19 cellular contexts compared by ENCODE assay signal in the genomic region with DNA sequence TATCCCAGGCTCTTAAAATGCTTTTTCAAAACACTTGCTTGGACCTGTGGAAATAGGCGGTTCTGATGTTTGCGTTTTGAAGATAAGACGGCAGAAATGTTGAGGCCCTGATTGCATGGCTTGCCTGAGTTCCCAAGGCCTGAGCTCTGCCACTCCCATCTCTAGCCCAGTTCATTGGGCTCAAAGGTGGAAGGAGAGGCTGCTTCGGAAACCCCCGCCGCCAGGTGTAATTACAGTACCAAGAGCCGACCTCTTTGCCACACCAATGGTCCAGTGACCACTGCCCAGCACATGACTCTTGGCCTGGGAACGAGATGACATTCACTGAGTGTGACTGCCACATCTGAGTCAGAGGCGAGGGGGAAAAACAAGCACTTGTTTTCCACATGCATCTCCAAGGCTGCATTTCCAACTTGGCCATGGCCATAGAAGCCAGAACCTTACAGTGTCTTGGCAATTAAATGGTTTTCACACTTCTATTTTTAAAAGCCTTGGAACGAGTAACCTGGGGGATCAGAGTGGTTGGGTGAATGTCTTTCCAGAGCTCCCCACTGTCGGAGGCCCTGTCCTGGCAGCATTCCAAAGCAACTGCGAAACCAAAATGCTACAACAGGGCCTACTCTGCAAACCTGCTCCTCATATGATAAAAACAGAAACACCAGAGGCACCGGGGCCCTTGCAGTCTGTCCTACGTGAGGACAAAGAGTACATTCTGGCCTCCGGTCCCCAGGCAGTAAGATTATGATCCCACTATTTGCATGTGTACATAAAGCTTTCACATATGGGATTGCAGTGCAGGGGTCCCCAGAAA.
DNase-seq lines count a peak whose midpoint lies in the region; ATAC-seq, FAIRE-seq and TF ChIP-seq lines count a peak whose summit lies in the region.
"Had no signal": no experiment of that assay in that cellular context is flagged by ENCODE, and none has a peak within 500 bp of the region (broad histone marks: within the 10 kb centered on the region; RNA-seq: fewer than 3 reads in every experiment).

No MANE protein-coding gene starts in this region.

- H3K9ac ChIP-seq in mucosa of stomach (ENCODE audit: low read length): peak overlapping the region; percentile 33

- DNase-seq in NCI-H345 (lab: John Stamatoyannopoulos, UW) (peak; percentile 34), NCI-H345 treated with DMSO at 0.1 percent for 48 hours (lab: John Stamatoyannopoulos, UW; ENCODE audit: unreplicated experiment) (no peak), fibroblast of villous mesenchyme (ENCODE audit: low read depth) (peak; percentile 33), GM19239 (ENCODE audit: insufficient read length, low spot score) (no peak)
- DNase-seq in activated naive CD4-positive, alpha-beta T cell treated with anti-CD3 and anti-CD28 coated beads, Interleukin-2, amount 10 ng/mL, durations not matched to agents 7 days and 5 days: no peak
- DNase-seq: 8988T; DMS53; KBM-7; mammary epithelial cell; NK-92 treated with Interleukin-12 subunit alpha and Interleukin-12 subunit beta, amount 100 ng/mL, for 24 hours; nucleus accumbens; SHP77 treated with DMSO at 0.1 percent for 48 hours; T-helper 17 cell had no signal

- no peak overlapping the region for H3K4me3 Mint-ChIP-seq in activated naive CD4-positive, alpha-beta T cell treated with anti-CD3 and anti-CD28 coated beads, Interleukin-2, amount 10 ng/mL, durations not matched to agents 7 days and 5 days
- H3K4me3 Mint-ChIP-seq: T-helper 17 cell had no signal

- CTCF ChIA-PET in activated naive CD4-positive, alpha-beta T cell treated with anti-CD3 and anti-CD28 coated beads, Interleukin-2, amount 10 ng/mL, durations not matched to agents 7 days and 5 days (lab: Charles Lee): no interaction called here

- H3K9me3 ChIP-seq in mucosa of stomach (ENCODE audit: control insufficient read depth, low read length): no peaks in the 10 kb centered on the region
- H3K9me3 ChIP-seq: gastroesophageal sphincter had no signal

- H3K4me1 Mint-ChIP-seq in activated naive CD4-positive, alpha-beta T cell treated with anti-CD3 and anti-CD28 coated beads, Interleukin-2, amount 10 ng/mL, durations not matched to agents 7 days and 5 days: no peaks in the 10 kb centered on the region
- H3K4me1 Mint-ChIP-seq: T-helper 17 cell had no signal

- H3K36me3 Mint-ChIP-seq in activated naive CD4-positive, alpha-beta T cell treated with anti-CD3 and anti-CD28 coated beads, Interleukin-2, amount 10 ng/mL, durations not matched to agents 7 days and 5 days: no peaks in the 10 kb centered on the region

- H3K4me3 ChIP-seq in fibroblast of villous mesenchyme (ENCODE audit: low read depth, low read length): no peak overlapping the region
- no peak overlapping the region for H3K4me3 ChIP-seq in mucosa of stomach (ENCODE audit: low read length)
- H3K4me3 ChIP-seq: gastroesophageal sphincter had no signal

- no peak for TF ChIP-seq CTCF in fibroblast of villous mesenchyme (IDR thresholded peaks at IDR 0.05; ENCODE audit: insufficient read depth, low read depth, low read length)

- H3K27ac Mint-ChIP-seq in activated naive CD4-positive, alpha-beta T cell treated with anti-CD3 and anti-CD28 coated beads, Interleukin-2, amount 10 ng/mL, durations not matched to agents 7 days and 5 days: no peak overlapping the region
- H3K27ac Mint-ChIP-seq: T-helper 17 cell had no signal

- peaks cover 12% of the 10 kb centered on the region for H3K27me3 Mint-ChIP-seq in activated naive CD4-positive, alpha-beta T cell treated with anti-CD3 and anti-CD28 coated beads, Interleukin-2, amount 10 ng/mL, durations not matched to agents 7 days and 5 days

- no peaks in the 10 kb centered on the region for H3K27me3 ChIP-seq in mucosa of stomach (ENCODE audit: control insufficient read depth, insufficient read depth, low read length)
- H3K27me3 ChIP-seq: gastroesophageal sphincter had no signal

- ATAC-seq in HG03139 (IDR thresholded peaks at IDR 0.05; ENCODE audit: unreplicated experiment) (no peak), GM21447 (IDR thresholded peaks at IDR 0.05; ENCODE audit: unreplicated experiment) (no peak)
- ATAC-seq: gastroesophageal sphincter, T-helper 17 cell had no signal

- no peaks in the 10 kb centered on the region for H3K9me3 Mint-ChIP-seq in activated naive CD4-positive, alpha-beta T cell treated with anti-CD3 and anti-CD28 coated beads, Interleukin-2, amount 10 ng/mL, durations not matched to agents 7 days and 5 days

- FAIRE-seq in GM19239 (lab: Jason Lieb, UNC): no peak
- FAIRE-seq: colon, endothelial cell of umbilical vein had no signal

- H3K4me1 ChIP-seq in mucosa of stomach (ENCODE audit: control insufficient read depth, insufficient read depth, low read length): peaks cover 24% of the 10 kb centered on the region
- H3K4me1 ChIP-seq: gastroesophageal sphincter had no signal

- no peaks in the 10 kb centered on the region for H3K36me3 ChIP-seq in mucosa of stomach (ENCODE audit: control insufficient read depth, insufficient read depth, low read length)
- H3K36me3 ChIP-seq: gastroesophageal sphincter had no signal

Comparison
In these comparisons a context has a peak if more than half of its experiments do, and no peak if none do; other contexts are left out.
1. DNase-seq: peak in NCI-H345 (single experiment) and fibroblast of villous mesenchyme (single experiment); none in NCI-H345 treated with DMSO at 0.1 percent for 48 hours (single experiment), GM19239 (single experiment) and activated naive CD4-positive, alpha-beta T cell treated with anti-CD3 and anti-CD28 coated beads, Interleukin-2, amount 10 ng/mL, durations not matched to agents 7 days and 5 days (single experiment).